ENCODE assay signal across 16 cellular contexts in the genomic region with DNA sequence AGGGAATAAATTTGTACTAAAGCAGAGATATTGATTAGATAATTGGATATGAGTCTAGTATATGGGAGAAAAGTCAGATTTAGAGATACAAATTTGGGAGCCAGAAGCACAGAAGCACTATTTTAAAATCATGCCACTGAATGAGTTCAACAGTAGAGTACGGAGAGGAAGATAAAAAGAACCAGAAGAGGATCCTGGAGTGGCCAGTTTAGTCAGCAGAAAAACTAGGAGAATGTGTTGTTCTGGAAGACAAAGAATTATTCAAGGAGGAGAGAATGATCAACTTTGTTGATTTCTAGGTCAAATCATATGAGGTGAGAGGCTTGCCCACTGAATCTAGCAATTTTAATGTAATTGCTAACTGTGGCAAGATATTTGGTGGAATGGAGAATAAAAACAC.
"Had no signal": no experiment of that assay in that cellular context is flagged by ENCODE, and none has a peak within 500 bp of the region (broad histone marks: within the 10 kb centered on the region; RNA-seq: fewer than 3 reads in every experiment).

No MANE protein-coding gene starts in this region.

- H3K27ac Mint-ChIP-seq: activated naive CD4-positive, alpha-beta T cell treated with anti-CD3 and anti-CD28 coated beads for 36 hours; activated T-helper 2 cell treated with anti-CD3 and anti-CD28 coated beads, Interferon-gamma antibody, Interleukin-2, Interleukin-4, amounts not matched to agents 10 μg/mL and 5 μg/mL and 100 μg/mL, durations not matched to agents 14 hours and 24 hours and 36 hours had no signal

- H3K36me3 ChIP-seq: adrenal gland, esophagus squamous epithelium, pancreas, SJCRH30 had no signal

- H3K27me3 ChIP-seq: adrenal gland, esophagus squamous epithelium, pancreas, SJCRH30 had no signal

- H3K4me3 ChIP-seq: adrenal gland, esophagus squamous epithelium, pancreas, SJCRH30 had no signal

- DNase-seq: activated CD4-positive, alpha-beta T cell treated with anti-CD3 and anti-CD28 coated beads, Interleukin-2, amount 50 U/mL, for 1 hour; activated naive CD4-positive, alpha-beta T cell treated with anti-CD3 and anti-CD28 coated beads for 36 hours; adrenal gland; esophagus squamous epithelium; glutamatergic neuron; left ventricle myocardium superior; mesenchymal stem cell; pancreas; SJCRH30; stimulated activated CD4-positive, alpha-beta T cell treated with anti-CD3 and anti-CD28 coated beads, Interleukin-4, amount 100 ng/mL, for 24 hours; stimulated activated naive CD4-positive, alpha-beta T cell; SW 1271; trophoblast cell had no signal

- H3K27ac ChIP-seq: adrenal gland, esophagus squamous epithelium, pancreas, SJCRH30 had no signal

- H3K9me3 Mint-ChIP-seq: activated naive CD4-positive, alpha-beta T cell treated with anti-CD3 and anti-CD28 coated beads for 36 hours; activated T-helper 2 cell treated with anti-CD3 and anti-CD28 coated beads, Interferon-gamma antibody, Interleukin-2, Interleukin-4, amounts not matched to agents 10 μg/mL and 5 μg/mL and 100 μg/mL, durations not matched to agents 14 hours and 24 hours and 36 hours had no signal

- ATAC-seq: activated CD4-positive, CD25-positive, alpha-beta regulatory T cell treated with anti-CD3 and anti-CD28 coated beads, Interleukin-2, amount 50 U/mL, for 24 hours; left ventricle myocardium superior; pancreas had no signal

- H3K4me3 Mint-ChIP-seq: activated naive CD4-positive, alpha-beta T cell treated with anti-CD3 and anti-CD28 coated beads for 36 hours had no signal

- FAIRE-seq: colon, pancreas had no signal

- H3K9me3 ChIP-seq: adrenal gland, esophagus squamous epithelium, pancreas, SJCRH30 had no signal
